Comparison of ENCODE assay signal across 23 cellular contexts in the genomic region with DNA sequence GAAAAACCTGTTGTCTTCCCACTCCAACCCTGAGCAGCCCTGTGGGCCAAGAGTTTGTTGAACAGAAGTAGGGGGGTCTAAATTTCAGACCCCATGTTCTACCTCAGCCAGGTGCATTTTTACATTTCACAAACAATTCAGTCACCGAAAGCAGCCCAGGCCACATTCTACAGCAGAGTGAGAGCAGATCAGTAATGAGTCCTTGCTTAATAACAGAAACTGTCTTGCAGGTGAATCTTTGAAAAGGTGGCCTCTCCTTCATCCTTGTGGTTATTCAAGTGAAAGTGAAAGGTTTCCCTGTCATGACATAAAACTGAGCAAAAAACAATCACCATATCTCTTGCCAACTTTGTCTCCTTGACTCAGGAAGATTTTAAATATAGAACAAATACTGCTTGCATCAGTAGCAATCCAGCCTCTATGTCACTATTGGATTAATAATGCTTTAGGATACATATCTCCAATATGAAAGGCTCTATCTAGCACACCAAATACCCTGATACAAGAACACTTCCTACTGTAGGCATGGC.
"Had no signal": no experiment of that assay in that cellular context is flagged by ENCODE, and none has a peak within 500 bp of the region (broad histone marks: within the 10 kb centered on the region; RNA-seq: fewer than 3 reads in every experiment).

No MANE protein-coding gene starts in this region.

- H2AFZ ChIP-seq: PC-9 had no signal

- H3K36me3 ChIP-seq: WERI-Rb-1 had no signal

- H3K4me2 ChIP-seq: PC-9 had no signal

- H3K4me1 Mint-ChIP-seq: activated CD4-positive, alpha-beta memory T cell treated with anti-CD3 and anti-CD28 coated beads, Interleukin-2, amount 10 ng/mL, durations not matched to agents 7 days and 5 days; activated T-helper 17 cell treated with anti-CD3 and anti-CD28 coated beads, Interleukin-2, amount 50 U/mL, for 72 hours; IgD-negative memory B cell had no signal

- H3K27ac ChIP-seq: PC-9, WERI-Rb-1 had no signal

- ATAC-seq: activated CD4-positive, alpha-beta T cell treated with anti-CD3 and anti-CD28 coated beads for 36 hours; activated T-helper 17 cell treated with anti-CD3 and anti-CD28 coated beads, Interleukin-2, amount 50 U/mL, for 72 hours had no signal

- H3K27ac Mint-ChIP-seq: activated CD4-positive, alpha-beta memory T cell treated with anti-CD3 and anti-CD28 coated beads, Interleukin-2, amount 10 ng/mL, durations not matched to agents 7 days and 5 days; activated CD4-positive, alpha-beta T cell treated with anti-CD3 and anti-CD28 coated beads for 36 hours; activated naive CD4-positive, alpha-beta T cell treated with anti-CD3 and anti-CD28 coated beads for 36 hours; activated naive CD8-positive, alpha-beta T cell; activated T-helper 17 cell treated with anti-CD3 and anti-CD28 coated beads, Interleukin-2, amount 50 U/mL, for 72 hours; brain; IgD-negative memory B cell had no signal

- H3K4me3 Mint-ChIP-seq: activated CD4-positive, alpha-beta memory T cell treated with anti-CD3 and anti-CD28 coated beads, Interleukin-2, amount 10 ng/mL, durations not matched to agents 7 days and 5 days; activated CD4-positive, alpha-beta T cell treated with anti-CD3 and anti-CD28 coated beads for 36 hours; activated naive CD4-positive, alpha-beta T cell treated with anti-CD3 and anti-CD28 coated beads for 36 hours; activated naive CD8-positive, alpha-beta T cell; activated T-helper 17 cell treated with anti-CD3 and anti-CD28 coated beads, Interleukin-2, amount 50 U/mL, for 72 hours; brain; IgD-negative memory B cell had no signal

- H3K9me3 Mint-ChIP-seq: activated CD4-positive, alpha-beta memory T cell treated with anti-CD3 and anti-CD28 coated beads, Interleukin-2, amount 10 ng/mL, durations not matched to agents 7 days and 5 days; activated naive CD4-positive, alpha-beta T cell treated with anti-CD3 and anti-CD28 coated beads for 36 hours; activated T-helper 17 cell treated with anti-CD3 and anti-CD28 coated beads, Interleukin-2, amount 50 U/mL, for 72 hours; brain; IgD-negative memory B cell had no signal

- H3K4me3 ChIP-seq: PC-9 had no signal

- H3K27me3 Mint-ChIP-seq: activated CD4-positive, alpha-beta memory T cell treated with anti-CD3 and anti-CD28 coated beads, Interleukin-2, amount 10 ng/mL, durations not matched to agents 7 days and 5 days; activated naive CD8-positive, alpha-beta T cell; brain; IgD-negative memory B cell had no signal

- DNase-seq: activated CD4-positive, alpha-beta memory T cell treated with anti-CD3 and anti-CD28 coated beads, Interleukin-2, amount 10 ng/mL, durations not matched to agents 7 days and 5 days; activated CD4-positive, alpha-beta T cell treated with anti-CD3 and anti-CD28 coated beads for 36 hours; activated CD4-positive, alpha-beta T cell treated with anti-CD3 and anti-CD28 coated beads, Interleukin-2, amount 50 U/mL, for 1 hour; activated gamma-delta T cell; activated naive CD4-positive, alpha-beta T cell treated with anti-CD3 and anti-CD28 coated beads for 36 hours; activated T-cell treated with anti-CD3 and anti-CD28 coated beads for 4 hours; activated T-cell treated with anti-CD3 and anti-CD28 coated beads, Interleukin-2, amount 50 U/mL, for 48 hours; amygdala; KG1; NCI-H1092; NCI-H1417; NCI-H1930; NCI-H2171; NCI-H2227 treated with DMSO at 0.1 percent for 48 hours; NCI-H526 treated with DMSO at 0.1 percent for 48 hours; PC-9; SHP77 treated with DMSO at 0.1 percent for 48 hours; T-helper 2 cell; WERI-Rb-1 had no signal
